In the genomic region with DNA sequence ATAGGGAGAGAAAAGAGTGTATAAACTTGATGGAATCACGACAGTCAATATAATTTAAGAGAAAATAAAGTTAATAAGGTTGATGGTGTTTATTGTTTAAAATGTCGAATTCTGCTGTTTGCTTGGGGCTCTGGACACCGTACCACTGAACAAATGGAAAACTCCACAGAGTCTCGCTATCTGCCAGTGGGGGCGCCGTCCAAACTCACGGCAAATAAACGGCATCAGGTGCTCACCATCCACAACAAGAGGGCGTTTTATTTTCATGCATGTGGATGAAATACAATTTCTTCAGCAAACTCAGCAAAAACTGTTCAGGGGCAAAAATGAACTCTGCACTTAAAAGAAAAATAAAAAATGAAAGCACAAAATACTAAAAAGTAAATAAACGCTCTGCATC, we compare ENCODE assay signal across 21 cellular contexts. TPM values are rescaled to one million over a fixed set of nuclear protein-coding genes. Genes with fewer than 3 reads are reported as not detected.
DNase-seq lines count a peak whose midpoint lies in the region; ATAC-seq and TF ChIP-seq lines count a peak whose summit lies in the region.
"Had no signal": no experiment of that assay in that cellular context is flagged by ENCODE, and none has a peak within 500 bp of the region (broad histone marks: within the 10 kb centered on the region; RNA-seq: fewer than 3 reads in every experiment).

No MANE protein-coding gene starts in this region.

- H3K9me3 Mint-ChIP-seq in activated naive CD4-positive, alpha-beta T cell treated with anti-CD3 and anti-CD28 coated beads, Interleukin-2, amount 10 ng/mL, durations not matched to agents 7 days and 5 days, result no peaks in the 10 kb centered on the region
- H3K9me3 Mint-ChIP-seq: activated naive CD4-positive, alpha-beta T cell treated with anti-CD3 and anti-CD28 coated beads, Interleukin-2, amount 50 U/mL, for 24 hours had no signal

- no peak for TF ChIP-seq POLR2A in HCT116 (IDR thresholded peaks at IDR 0.05; ENCODE audit: borderline replicate concordance, extremely low read depth, insufficient read depth, insufficient read length)
- TF ChIP-seq POLR2A in erythroblast (IDR thresholded peaks at IDR 0.05; ENCODE audit: low read length), result no peak

- H3K4me1 ChIP-seq in A673 (ENCODE audit: insufficient read depth, low read length, poor library complexity, severe bottlenecking) (no peaks in the 10 kb centered on the region), HCT116 (ENCODE audit: control insufficient read depth in 1 of 2, insufficient read depth in 2 of 2, low read length in 2 of 2) (no peaks in the 10 kb centered on the region)

- no peak overlapping the region for H3K9ac ChIP-seq in HCT116 (ENCODE audit: low read length)
- H3K9ac ChIP-seq: KMS-11 had no signal

- BruUV-seq in A673 (replicated peaks; lab: Mats Ljungman, UMichigan), result no TSS peak
- BruUV-seq in HCT116 (replicated peaks; lab: Mats Ljungman, UMichigan), result no TSS peak

- H3K36me3 ChIP-seq in A673 (ENCODE audit: insufficient read depth, low read length, poor library complexity, severe bottlenecking), result no peaks in the 10 kb centered on the region
- no peaks in the 10 kb centered on the region for H3K36me3 ChIP-seq in HCT116 (ENCODE audit: control insufficient read depth in 1 of 2, insufficient read depth in 2 of 2, low read length in 2 of 2)
- H3K36me3 ChIP-seq in kidney epithelial cell (ENCODE audit: control insufficient read depth, insufficient read depth, low read length), result no peaks in the 10 kb centered on the region

- intact Hi-C loops in A673 (cut with micrococcal nuclease; ENCODE audit: unreplicated experiment) (no loop called here), HCT116 (cut with micrococcal nuclease) (no loop called here)

- H3K27me3 ChIP-seq in A673 (replicated peaks; ENCODE audit: insufficient read depth, low read depth, low read length, poor library complexity) (no peaks in the 10 kb centered on the region), HCT116 (ENCODE audit: insufficient read depth, low read length) (no peaks in the 10 kb centered on the region), kidney epithelial cell (ENCODE audit: control insufficient read depth, insufficient read depth, low read length) (peaks cover 2% of the 10 kb centered on the region)

- H2AFZ ChIP-seq in HCT116 (ENCODE audit: low read depth, low read length, poor library complexity, severe bottlenecking), result no peak overlapping the region

- TF ChIP-seq CTCF in A673 (conservative IDR thresholded peaks at IDR 0.05; ENCODE audit: low read depth, low read length) (peak; percentile 52), HCT116 (IDR thresholded peaks at IDR 0.05 in 2 of 3, conservative IDR thresholded peaks at IDR 0.05 in 1 of 3; ENCODE audit: borderline replicate concordance in 1 of 3, insufficient read depth in 1 of 3, low read depth in 2 of 3, low read length in 2 of 3) (peak; percentile 35 to 40 (median 38); a peak in 4 of 6 replicates), kidney epithelial cell (IDR thresholded peaks at IDR 0.05; ENCODE audit: insufficient read depth, low read length, poor library complexity, severe bottlenecking) (peak; percentile 29)

- RAD21 ChIA-PET in HCT116 (lab: Charles Lee; ENCODE audit: low non-redundant PET in 1 of 2, low total read pairs in 2 of 2, uncharacterized antibody in 2 of 2, unreplicated experiment in 2 of 2), result no interaction called here

- H3K4me3 Mint-ChIP-seq in activated naive CD4-positive, alpha-beta T cell treated with anti-CD3 and anti-CD28 coated beads, Interleukin-2, amount 10 ng/mL, durations not matched to agents 7 days and 5 days, result no peak overlapping the region
- H3K4me3 Mint-ChIP-seq: activated naive CD4-positive, alpha-beta T cell treated with anti-CD3 and anti-CD28 coated beads, Interleukin-2, amount 50 U/mL, for 24 hours; stimulated activated effector memory CD8-positive, alpha-beta T cell treated with anti-CD3 and anti-CD28 coated beads, Interleukin-12 subunit alpha, Interleukin-12 subunit beta, amount 100 ng/mL, for 72 hours had no signal

- H3K9me3 ChIP-seq in A673 (ENCODE audit: low read depth, low read length, poor library complexity, severe bottlenecking) (no peaks in the 10 kb centered on the region), HCT116 (ENCODE audit: control insufficient read depth in 1 of 2, insufficient read depth in 1 of 2, low read depth in 1 of 2, low read length in 2 of 2) (no peaks in the 10 kb centered on the region)

- no peaks in the 10 kb centered on the region for H3K36me3 Mint-ChIP-seq in activated naive CD4-positive, alpha-beta T cell treated with anti-CD3 and anti-CD28 coated beads, Interleukin-2, amount 10 ng/mL, durations not matched to agents 7 days and 5 days
- H3K36me3 Mint-ChIP-seq: activated naive CD4-positive, alpha-beta T cell treated with anti-CD3 and anti-CD28 coated beads, Interleukin-2, amount 50 U/mL, for 24 hours; stimulated activated effector memory CD8-positive, alpha-beta T cell treated with anti-CD3 and anti-CD28 coated beads, Interleukin-12 subunit alpha, Interleukin-12 subunit beta, amount 100 ng/mL, for 72 hours had no signal

- H3K9me2 ChIP-seq in HCT116 (ENCODE audit: insufficient read depth), result no peaks in the 10 kb centered on the region

- DNase-seq in A673 (ENCODE audit: low spot score) (peak; percentile 15), HCT116 (ENCODE audit: low read depth, low spot score) (peak; percentile 15), RPMI8226 (peak; percentile 22), kidney epithelial cell (ENCODE audit: low read depth) (no peak), NCI-H2107 (lab: John Stamatoyannopoulos, UW) (no peak), erythroblast (lab: John Stamatoyannopoulos, UW) (no peak)
- DNase-seq in activated naive CD4-positive, alpha-beta T cell treated with anti-CD3 and anti-CD28 coated beads, Interleukin-2, amount 10 ng/mL, durations not matched to agents 7 days and 5 days, result no peak
- DNase-seq: activated CD4-positive, alpha-beta T cell treated with anti-CD3 and anti-CD28 coated beads for 1 hour; activated CD8-positive, alpha-beta memory T cell treated with anti-CD3 and anti-CD28 coated beads, Interleukin-2, amount 50 U/mL, for 4 hours; AML-193; DMS79 treated with DMSO at 0.1 percent for 48 hours; NCI-H1417 treated with DMSO at 0.1 percent for 48 hours; NCI-H446; T-helper 2 cell had no signal

- H3K4me2 ChIP-seq in HCT116 (ENCODE audit: low read length), result no peak overlapping the region
- H3K4me2 ChIP-seq: KMS-11 had no signal

- H3K4me3 ChIP-seq in A673 (ENCODE audit: low read depth, low read length, poor library complexity, severe bottlenecking), result no peak overlapping the region
- H3K4me3 ChIP-seq in HCT116 (replicated peaks in 1 of 2; ENCODE audit: low read depth in 1 of 2, low read length in 2 of 2), result no peak overlapping the region
- no peak overlapping the region for H3K4me3 ChIP-seq in kidney epithelial cell (ENCODE audit: low read depth, low read length)

- no peaks in the 10 kb centered on the region for H3K4me1 Mint-ChIP-seq in activated naive CD4-positive, alpha-beta T cell treated with anti-CD3 and anti-CD28 coated beads, Interleukin-2, amount 10 ng/mL, durations not matched to agents 7 days and 5 days
- H3K4me1 Mint-ChIP-seq: activated naive CD4-positive, alpha-beta T cell treated with anti-CD3 and anti-CD28 coated beads, Interleukin-2, amount 50 U/mL, for 24 hours; stimulated activated effector memory CD8-positive, alpha-beta T cell treated with anti-CD3 and anti-CD28 coated beads, Interleukin-12 subunit alpha, Interleukin-12 subunit beta, amount 100 ng/mL, for 72 hours had no signal

- peaks cover 16% of the 10 kb centered on the region for H3K27me3 Mint-ChIP-seq in activated naive CD4-positive, alpha-beta T cell treated with anti-CD3 and anti-CD28 coated beads, Interleukin-2, amount 10 ng/mL, durations not matched to agents 7 days and 5 days

- H4K20me1 ChIP-seq in HCT116 (ENCODE audit: insufficient read depth), result no peaks in the 10 kb centered on the region

- no peak overlapping the region for H3K27ac ChIP-seq in A673 (ENCODE audit: low read depth, low read length, poor library complexity, severe bottlenecking)
- no peak overlapping the region for H3K27ac ChIP-seq in HCT116 (ENCODE audit: low read depth, low read length)
- H3K27ac ChIP-seq: KMS-11, RWPE1 had no signal

- TF ChIP-seq RAD21 in HCT116 (IDR thresholded peaks at IDR 0.05; ENCODE audit: low read depth), result no peak

- POLR2A ChIA-PET in A673 (lab: Charles Lee; ENCODE audit: low non-redundant PET) (no interaction called here), HCT116 (lab: Charles Lee) (no interaction called here)

- CTCF ChIA-PET in A673 (lab: Charles Lee), result no interaction called here
- CTCF ChIA-PET in HCT116 (lab: Charles Lee), result no interaction called here
- CTCF ChIA-PET in activated naive CD4-positive, alpha-beta T cell treated with anti-CD3 and anti-CD28 coated beads, Interleukin-2, amount 10 ng/mL, durations not matched to agents 7 days and 5 days (lab: Charles Lee), result no interaction called here

- no peaks in the 10 kb centered on the region for H3K79me2 ChIP-seq in HCT116 (ENCODE audit: insufficient read depth, low read length)

- ATAC-seq in HCT116 (peak; percentile 87), HG03520 (IDR thresholded peaks at IDR 0.05; ENCODE audit: unreplicated experiment) (no peak)
- ATAC-seq: stimulated activated effector memory CD8-positive, alpha-beta T cell treated with anti-CD3 and anti-CD28 coated beads, Interleukin-12 subunit alpha, Interleukin-12 subunit beta, amount 100 ng/mL, for 72 hours had no signal

- H3K27ac Mint-ChIP-seq in activated naive CD4-positive, alpha-beta T cell treated with anti-CD3 and anti-CD28 coated beads, Interleukin-2, amount 10 ng/mL, durations not matched to agents 7 days and 5 days, result no peak overlapping the region
- H3K27ac Mint-ChIP-seq: activated naive CD4-positive, alpha-beta T cell treated with anti-CD3 and anti-CD28 coated beads, Interleukin-2, amount 50 U/mL, for 24 hours; stimulated activated effector memory CD8-positive, alpha-beta T cell treated with anti-CD3 and anti-CD28 coated beads, Interleukin-12 subunit alpha, Interleukin-12 subunit beta, amount 100 ng/mL, for 72 hours had no signal

TF ChIP-seq in HCT116, 20 proteins besides CTCF, POLR2A, EP300 and RAD21 (continues in another document):
- no peak for TF ChIP-seq CBX3 (IDR thresholded peaks at IDR 0.05; ENCODE audit: low read depth)
- no peak for TF ChIP-seq JUND (IDR thresholded peaks at IDR 0.05)
- no peak for TF ChIP-seq EGR1 (IDR thresholded peaks at IDR 0.05; ENCODE audit: low read depth)
- no peak for TF ChIP-seq YY1 (IDR thresholded peaks at IDR 0.05; ENCODE audit: extremely low read depth, insufficient replicate concordance, low read depth, low read length)

RNA-seq across cellular contexts. Expression of a gene that starts 46.6 kb away (rescaled TPM):
- total RNA-seq in A673 (2021) (not detected in 2 replicates), HCT116 (2021; ENCODE audit: unreplicated experiment) (not detected), kidney epithelial cell (not detected in 2 replicates)
- polyA plus RNA-seq in HCT116 (2012), result not detected in 2 replicates
- total RNA-seq: frontal cortex, osteoblast had no signal

Comparison
In these comparisons a context has a peak if more than half of its experiments do, and no peak if none do; other contexts are left out.
1. DNase-seq: peak in A673 (single experiment), HCT116 (single experiment) and RPMI8226 (single experiment); none in kidney epithelial cell (single experiment), NCI-H2107 (single experiment), activated naive CD4-positive, alpha-beta T cell treated with anti-CD3 and anti-CD28 coated beads, Interleukin-2, amount 10 ng/mL, durations not matched to agents 7 days and 5 days (single experiment) and erythroblast (0 of 2).
2. Peak in every context shown above with its lines, with median percentiles within 50 percentile points of each other: CTCF ChIP-seq.